8 cellular contexts compared by ENCODE assay signal in the genomic region with DNA sequence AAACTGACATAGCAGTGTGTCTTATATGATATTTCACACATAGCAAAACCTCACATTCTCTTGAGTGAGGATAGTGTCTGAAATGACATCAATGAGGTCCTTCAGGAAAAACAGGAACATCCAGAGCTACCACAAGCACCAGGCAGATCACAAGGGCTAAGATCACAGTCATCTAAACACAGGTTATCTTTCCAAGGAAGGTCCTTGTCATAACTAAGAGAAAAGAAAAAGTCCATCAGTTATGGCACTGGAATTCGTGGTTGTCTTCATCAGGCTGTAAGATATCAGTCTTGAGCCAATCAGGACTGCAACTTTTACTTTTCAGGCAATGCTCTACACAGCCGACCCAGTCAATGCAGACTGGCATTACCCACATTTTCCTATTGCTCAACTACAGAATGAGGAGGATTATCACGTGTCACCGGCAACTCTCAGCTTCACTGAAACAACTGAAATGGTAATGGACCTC. TPM values are rescaled to one million over a fixed set of nuclear protein-coding genes. Genes with fewer than 3 reads are reported as not detected.
A peak's percentile ranks its signal among the peaks of the same experiment; 100 is the strongest.
DNase-seq lines count a peak whose midpoint lies in the region; ATAC-seq and TF ChIP-seq lines count a peak whose summit lies in the region.

No MANE protein-coding gene starts in this region.

- H3K27ac ChIP-seq in HCT116 (ENCODE audit: low read depth, low read length) (no peak overlapping the region), spleen (peak overlapping the region in 6 of 8 donors; percentile 11 to 84 (median 70)), neural progenitor cell (no peak overlapping the region), neuronal stem cell (replicated peaks; ENCODE audit: low read length) (no peak overlapping the region)

- H3K27me3 Mint-ChIP-seq in T-helper 1 cell treated with Interleukin-12 subunit alpha and Interleukin-12 subunit beta and Interleukin-4 antibody, amounts not matched to agents 30 μg/mL and 1 μg/mL, for 36 hours (ENCODE audit: low read depth) = peaks cover 14% of the 10 kb centered on the region
- no peaks in the 10 kb centered on the region for H3K27me3 Mint-ChIP-seq in neural progenitor cell (ENCODE audit: insufficient read depth, low read depth)

- peak overlapping the region; percentile 22 for H3K4me3 Mint-ChIP-seq in T-helper 1 cell treated with Interleukin-12 subunit alpha and Interleukin-12 subunit beta and Interleukin-4 antibody, amounts not matched to agents 30 μg/mL and 1 μg/mL, for 36 hours
- no peak overlapping the region for H3K4me3 Mint-ChIP-seq in neural progenitor cell

- H2BK12ac ChIP-seq in neuronal stem cell (ENCODE audit: low read length) = no peak overlapping the region

- H2BK15ac ChIP-seq in neuronal stem cell (ENCODE audit: low read length) = no peak overlapping the region

- H3K9ac ChIP-seq in HCT116 (ENCODE audit: low read length) (no peak overlapping the region), neural progenitor cell (no peak overlapping the region), neuronal stem cell (ENCODE audit: low read depth, low read length, poor library complexity) (no peak overlapping the region)

- H3K4me3 ChIP-seq in HCT116 (replicated peaks in 1 of 2; ENCODE audit: low read depth in 1 of 2, low read length in 2 of 2) (no peak overlapping the region), spleen (peak overlapping the region in 1 of 8 donors; percentile 21), neural progenitor cell (no peak overlapping the region), neuronal stem cell (ENCODE audit: low read length in 2 of 2) (no peak overlapping the region)

- POLR2A ChIA-PET in HCT116 (lab: Charles Lee) = no interaction called here

- no peaks in the 10 kb centered on the region for H3K27me3 ChIP-seq in HCT116 (ENCODE audit: insufficient read depth, low read length)
- peaks cover 0 to 5% (median 0%) of the 10 kb centered on the region in 7 donors for H3K27me3 ChIP-seq in spleen (replicated peaks in 1 of 7)
- no peaks in the 10 kb centered on the region for H3K27me3 ChIP-seq in neural progenitor cell
- no peaks in the 10 kb centered on the region for H3K27me3 ChIP-seq in neuronal stem cell (ENCODE audit: control insufficient read depth in 3 of 3, insufficient read depth in 3 of 3, low read depth in 1 of 3, low read length in 3 of 3)

- H3K4ac ChIP-seq in neuronal stem cell (ENCODE audit: low read length) = no peak overlapping the region

- WGBS in spleen, 5 donors = 37 to 62% (median 52%) methylated on average over 4 of the region's 4 CpGs
- no CpG with 5 or more reads among the region's 4 CpGs for WGBS in neuronal stem cell (ENCODE audit: extremely low coverage in 2 of 2, insufficient read length in 2 of 2, insufficient replicate concordance in 1 of 2), 2 donors

- H2AFZ ChIP-seq in HCT116 (ENCODE audit: low read depth, low read length, poor library complexity, severe bottlenecking) (no peak overlapping the region), neural progenitor cell (replicated peaks) (no peak overlapping the region), neuronal stem cell (ENCODE audit: low read length) (no peak overlapping the region)

- DNase-seq in HCT116 (ENCODE audit: low read depth, low spot score) (no peak), foreskin melanocyte (peak; percentile 74), spleen (no peak), neural progenitor cell (ENCODE audit: low spot score) (no peak), neuronal stem cell (ENCODE audit: low spot score) (no peak), putamen (ENCODE audit: low spot score) (no peak)

- H3K4me2 ChIP-seq in HCT116 (ENCODE audit: low read length) = peak overlapping the region; percentile 24; the same call in 1 of the 2 replicates
- H3K4me2 ChIP-seq in neural progenitor cell = no peak overlapping the region
- H3K4me2 ChIP-seq in neuronal stem cell (ENCODE audit: insufficient read depth, low read length, poor library complexity, severe bottlenecking) = no peak overlapping the region

- H3K79me2 ChIP-seq in HCT116 (ENCODE audit: insufficient read depth, low read length) (no peaks in the 10 kb centered on the region), neural progenitor cell (ENCODE audit: low read depth) (peaks cover 65% of the 10 kb centered on the region)

- no peak for TF ChIP-seq CTCF in HCT116 (IDR thresholded peaks at IDR 0.05 in 2 of 3, conservative IDR thresholded peaks at IDR 0.05 in 1 of 3; ENCODE audit: borderline replicate concordance in 1 of 3, insufficient read depth in 1 of 3, low read depth in 2 of 3, low read length in 2 of 3)
- TF ChIP-seq CTCF in spleen (IDR thresholded peaks at IDR 0.05 in 8 of 11, conservative IDR thresholded peaks at IDR 0.05 in 3 of 11) = no peak
- TF ChIP-seq CTCF in neural progenitor cell (IDR thresholded peaks at IDR 0.05) = no peak

- no peaks in the 10 kb centered on the region for H3F3A ChIP-seq in neural progenitor cell (ENCODE audit: low read depth)

- H3K36me3 Mint-ChIP-seq in T-helper 1 cell treated with Interleukin-12 subunit alpha and Interleukin-12 subunit beta and Interleukin-4 antibody, amounts not matched to agents 30 μg/mL and 1 μg/mL, for 36 hours (ENCODE audit: low read depth) = peaks cover 4% of the 10 kb centered on the region
- H3K36me3 Mint-ChIP-seq in neural progenitor cell = peaks cover 16% of the 10 kb centered on the region

- H2BK120ac ChIP-seq in neuronal stem cell (ENCODE audit: low read depth, low read length) = no peak overlapping the region

- TF ChIP-seq RAD21 in HCT116 (IDR thresholded peaks at IDR 0.05; ENCODE audit: low read depth) = no peak

- no peak for ATAC-seq in HCT116
- no peak for ATAC-seq in HG02588 (IDR thresholded peaks at IDR 0.05; ENCODE audit: unreplicated experiment)

- H4K20me1 ChIP-seq in HCT116 (ENCODE audit: insufficient read depth) = no peaks in the 10 kb centered on the region
- H4K20me1 ChIP-seq in neural progenitor cell (ENCODE audit: low read depth) = no peaks in the 10 kb centered on the region

- RAD21 ChIA-PET in HCT116 (lab: Charles Lee; ENCODE audit: low non-redundant PET in 1 of 2, low total read pairs in 2 of 2, uncharacterized antibody in 2 of 2, unreplicated experiment in 2 of 2) = no interaction called here

- H4K91ac ChIP-seq in neuronal stem cell (ENCODE audit: low read depth, low read length, poor library complexity) = no peak overlapping the region

- no peaks in the 10 kb centered on the region for H3K79me1 ChIP-seq in neuronal stem cell (ENCODE audit: low read depth, low read length)

- no peak overlapping the region for H3K23ac ChIP-seq in neuronal stem cell (ENCODE audit: low read depth, low read length, poor library complexity)

- H3K9me3 Mint-ChIP-seq in T-helper 1 cell treated with Interleukin-12 subunit alpha and Interleukin-12 subunit beta and Interleukin-4 antibody, amounts not matched to agents 30 μg/mL and 1 μg/mL, for 36 hours = peaks cover 4% of the 10 kb centered on the region
- peaks cover 10% of the 10 kb centered on the region for H3K9me3 Mint-ChIP-seq in neural progenitor cell

- intact Hi-C loops in HCT116 (cut with micrococcal nuclease) = no loop called here
- intact Hi-C loops in spleen (cut with DNase I; ENCODE audit: low total_unique reads) = no loop called here

- H3K4me1 Mint-ChIP-seq in T-helper 1 cell treated with Interleukin-12 subunit alpha and Interleukin-12 subunit beta and Interleukin-4 antibody, amounts not matched to agents 30 μg/mL and 1 μg/mL, for 36 hours (ENCODE audit: low read depth) = peaks cover 43% of the 10 kb centered on the region
- peaks cover 7% of the 10 kb centered on the region for H3K4me1 Mint-ChIP-seq in neural progenitor cell

- CTCF ChIA-PET in HCT116 (lab: Charles Lee) = no interaction called here

- H3K4me1 ChIP-seq in HCT116 (ENCODE audit: control insufficient read depth in 1 of 2, insufficient read depth in 2 of 2, low read length in 2 of 2) (peaks cover 0 to 9% of the 10 kb centered on the region in 2 experiments; a peak in 2 of 4 replicates), spleen (peaks cover 0 to 55% (median 17%) of the 10 kb centered on the region in 6 donors), neural progenitor cell (no peaks in the 10 kb centered on the region), neuronal stem cell (ENCODE audit: control insufficient read depth in 2 of 2, insufficient read depth in 1 of 2, low read depth in 1 of 2, low read length in 2 of 2) (peaks cover 0 to 2% of the 10 kb centered on the region in 2 donors)

- TF ChIP-seq POLR2A in HCT116 (IDR thresholded peaks at IDR 0.05; ENCODE audit: borderline replicate concordance, extremely low read depth, insufficient read depth, insufficient read length) (no peak), spleen (IDR thresholded peaks at IDR 0.05) (no peak)

- H2BK5ac ChIP-seq in neuronal stem cell (ENCODE audit: low read length) = no peak overlapping the region

- H3K9me2 ChIP-seq in HCT116 (ENCODE audit: insufficient read depth) = no peaks in the 10 kb centered on the region

- H3K14ac ChIP-seq in neuronal stem cell (ENCODE audit: low read length) = no peak overlapping the region

- BruUV-seq in HCT116 (replicated peaks; lab: Mats Ljungman, UMichigan) = no TSS peak

- no peaks in the 10 kb centered on the region for H3K9me3 ChIP-seq in HCT116 (ENCODE audit: control insufficient read depth in 1 of 2, insufficient read depth in 1 of 2, low read depth in 1 of 2, low read length in 2 of 2)
- H3K9me3 ChIP-seq in spleen = no peaks in the 10 kb centered on the region
- H3K9me3 ChIP-seq in neural progenitor cell (ENCODE audit: low read depth) = no peaks in the 10 kb centered on the region
- H3K9me3 ChIP-seq in neuronal stem cell (replicated peaks in 1 of 2; ENCODE audit: control insufficient read depth in 2 of 2, insufficient read depth in 1 of 2, low read depth in 1 of 2, low read length in 2 of 2) = peaks cover 0 to 5% of the 10 kb centered on the region in 2 donors

- no peak overlapping the region for H4K8ac ChIP-seq in neuronal stem cell (ENCODE audit: low read depth, low read length)

- H2AK5ac ChIP-seq in neuronal stem cell (ENCODE audit: low read depth, low read length) = no peak overlapping the region

- no peak overlapping the region for H3K18ac ChIP-seq in neuronal stem cell (ENCODE audit: low read length)

- H3K36me3 ChIP-seq in HCT116 (ENCODE audit: control insufficient read depth in 1 of 2, insufficient read depth in 2 of 2, low read length in 2 of 2) (no peaks in the 10 kb centered on the region), spleen (peaks cover 0 to 16% (median 4%) of the 10 kb centered on the region in 6 donors), neural progenitor cell (no peaks in the 10 kb centered on the region), neuronal stem cell (replicated peaks in 1 of 2; ENCODE audit: control insufficient read depth in 2 of 2, insufficient read depth in 2 of 2, low read length in 2 of 2) (peaks cover 4 to 22% of the 10 kb centered on the region in 2 donors)

- H3K27ac Mint-ChIP-seq in T-helper 1 cell treated with Interleukin-12 subunit alpha and Interleukin-12 subunit beta and Interleukin-4 antibody, amounts not matched to agents 30 μg/mL and 1 μg/mL, for 36 hours = no peak overlapping the region
- no peak overlapping the region for H3K27ac Mint-ChIP-seq in neural progenitor cell

RNA-seq across cellular contexts. Expression of a gene that starts 26.4 kb away (rescaled TPM):
- total RNA-seq in HCT116 (2021; ENCODE audit: unreplicated experiment) (20.2 TPM), spleen (10 to 100 TPM; 33.5 to 63.9 (median 43.6) TPM), neural progenitor cell (ENCODE audit: low replicate concordance) (33.3 and 38.9 TPM in 2 replicates)
- 6.7 and 8.5 TPM in 2 replicates for polyA plus RNA-seq in HCT116 (2012)
- 1 to 10 TPM; 2.0 to 6.0 (median 3.5) TPM for polyA plus RNA-seq in spleen
- polyA plus RNA-seq in neuronal stem cell (2013, experiment 1 of 2) = 21.1 TPM
- polyA plus RNA-seq in neuronal stem cell (2013, experiment 2 of 2) = 21.2 TPM

RNA-seq across cellular contexts. Expression of a gene that starts 54.9 kb away (rescaled TPM):
- total RNA-seq in HCT116 (2021; ENCODE audit: unreplicated experiment) (169 TPM), spleen (10 to 100 TPM; 29.9 to 87.0 (median 62.2) TPM), neural progenitor cell (ENCODE audit: low replicate concordance) (49.9 and 62.0 TPM in 2 replicates)
- polyA plus RNA-seq in HCT116 (2012) = 74.0 and 100 TPM in 2 replicates
- polyA plus RNA-seq in spleen = 10 to 100 TPM; 35.8 to 63.9 (median 61.2) TPM
- 55.7 TPM for polyA plus RNA-seq in neuronal stem cell (2013, experiment 1 of 2)
- polyA plus RNA-seq in neuronal stem cell (2013, experiment 2 of 2) = 55.9 TPM

Comparison
In these comparisons a context has a peak if more than half of its experiments do, and no peak if none do; other contexts are left out.
1. H3K27ac ChIP-seq: peak in spleen (6 of 8); none in HCT116 (single experiment), neural progenitor cell (single experiment) and neuronal stem cell (single experiment).